In genomic region chr10:59109826-59110225, GRCh38 we compare ENCODE assay signal across 16 cellular contexts.
DNase-seq lines count a peak whose midpoint lies in the region; ATAC-seq, FAIRE-seq and TF ChIP-seq lines count a peak whose summit lies in the region.
"Had no signal": no experiment of that assay in that cellular context is flagged by ENCODE, and none has a peak within 500 bp of the region (broad histone marks: within the 10 kb centered on the region; RNA-seq: fewer than 3 reads in every experiment).

No MANE protein-coding gene starts in this region.

- H3K36me3 ChIP-seq in Caco-2 (ENCODE audit: control insufficient read depth, insufficient read depth, low read length) (no peaks in the 10 kb centered on the region), GM12878 (ENCODE audit: control insufficient read depth in 2 of 2, insufficient read depth in 2 of 2, low read length in 1 of 2) (no peaks in the 10 kb centered on the region), pancreas (no peaks in the 10 kb centered on the region)

- TF ChIP-seq RAD21 in GM12878 (IDR thresholded peaks at IDR 0.05; ENCODE audit: insufficient read depth, low read depth, low read length), result no peak

- intact Hi-C loops in Caco-2 (cut with micrococcal nuclease; ENCODE audit: unreplicated experiment), result loop anchor here (1.0 kb wide), 2 partner anchors 37 to 66 kb away; partner anchors contain the start of gene PHYHIPL
- intact Hi-C loops in GM12878 (cut with micrococcal nuclease; ENCODE audit: unreplicated experiment), result loop anchor here (5.0 kb wide), 1 partner anchor 72 kb away; no protein-coding TSS in a partner anchor
- intact Hi-C loops in pancreas (cut with DNase I), result no loop called here

- H3K27me3 ChIP-seq in Caco-2 (replicated peaks; ENCODE audit: control insufficient read depth, insufficient read depth, low read length), result no peaks in the 10 kb centered on the region
- no peaks in the 10 kb centered on the region for H3K27me3 ChIP-seq in GM12878 (replicated peaks in 1 of 2; ENCODE audit: control insufficient read depth in 2 of 2, insufficient read depth in 2 of 2, low read length in 1 of 2)
- H3K27me3 ChIP-seq in pancreas, result no peaks in the 10 kb centered on the region

- no peak overlapping the region for H3K9ac ChIP-seq in GM12878 (ENCODE audit: control insufficient read depth, insufficient read depth, low read length)

- BruUV-seq in Caco-2 (replicated peaks; lab: Mats Ljungman, UMichigan) (no TSS peak), GM12878 (replicated peaks; lab: Mats Ljungman, UMichigan) (no TSS peak)

- no peaks in the 10 kb centered on the region for H3K27me3 Mint-ChIP-seq in Caco-2 (ENCODE audit: insufficient read depth, unreplicated experiment)

- POLR2A ChIA-PET in Caco-2 (lab: Charles Lee), result no interaction called here
- POLR2A ChIA-PET in GM12878 (lab: Charles Lee), result interaction anchor here (0.6 to 2.0 kb wide), 2 partner anchors 23 to 111 kb away, joined by 3 to 6 read pairs; no protein-coding TSS in a partner anchor

- H3K9me3 ChIP-seq in Caco-2 (no peaks in the 10 kb centered on the region), GM12878 (replicated peaks; ENCODE audit: control insufficient read depth, insufficient read depth, low read length) (no peaks in the 10 kb centered on the region), pancreas (no peaks in the 10 kb centered on the region)

- peak overlapping the region; percentile 4 for H3K27ac Mint-ChIP-seq in Caco-2 (ENCODE audit: unreplicated experiment)
- H3K27ac Mint-ChIP-seq: H9 had no signal

- no peak for TF ChIP-seq POLR2A in GM12878 (IDR thresholded peaks at IDR 0.05; ENCODE audit: low read depth, low read length)

- TF ChIP-seq EP300 in GM12878 (IDR thresholded peaks at IDR 0.05; ENCODE audit: borderline replicate concordance in 1 of 2, control insufficient read depth in 1 of 2, low read depth in 2 of 2, low read length in 2 of 2), result no peak

- peak; percentile 25; the same call in 1 of the 3 replicates for ATAC-seq in GM12878
- ATAC-seq in pancreas, result peak; percentile 13 to 17 (median 14)
- no peak for ATAC-seq in GM21723 (IDR thresholded peaks at IDR 0.05; ENCODE audit: unreplicated experiment)
- ATAC-seq in activated CD4-positive, CD25-positive, alpha-beta regulatory T cell treated with anti-CD3 and anti-CD28 coated beads, Interleukin-2, amount 50 U/mL, for 24 hours, result no peak

- H3K9me3 Mint-ChIP-seq in Caco-2 (ENCODE audit: unreplicated experiment), result peaks cover 27% of the 10 kb centered on the region
- H3K9me3 Mint-ChIP-seq: H9 had no signal

- DNase-seq in Caco-2 (no peak), LHCN-M2 (ENCODE audit: low read depth) (peak; percentile 9), GM12878 (ENCODE audit: low read depth, low spot score) (no peak), pancreas (no peak), GM13976 (ENCODE audit: low spot score) (no peak), activated T-cell treated with anti-CD3 and anti-CD28 coated beads for 4 hours (no peak)
- DNase-seq: DMS79 treated with DMSO at 0.1 percent for 48 hours, H9, NCI-H1105, NCI-H1694, NCI-H748 treated with DMSO at 0.1 percent for 48 hours, SIG-M5 had no signal

- no peak overlapping the region for H2AFZ ChIP-seq in GM12878 (ENCODE audit: control insufficient read depth, low read depth, low read length)

- no peaks in the 10 kb centered on the region for H3K79me2 ChIP-seq in GM12878 (ENCODE audit: control insufficient read depth, insufficient read depth, low read length)

- in situ Hi-C loops in GM12878 (cut with MboI), result no loop called here
- in situ Hi-C loops in GM13976 (cut with MboI; ENCODE audit: low sequenced_read_pairs, unreplicated experiment), result no loop called here

- H3K27ac ChIP-seq in GM12878 (ENCODE audit: control insufficient read depth, insufficient read depth) (no peak overlapping the region), pancreas (peak overlapping the region in 2 of 4 donors; percentile 24 to 43)
- H3K27ac ChIP-seq: C4-2B, RWPE1 had no signal

- CTCF ChIA-PET in Caco-2 (lab: Charles Lee) (no interaction called here), GM12878 (lab: Yijun Ruan, JAX) (interaction anchor here (1.0 to 1.5 kb wide), 4 partner anchors 19 to 45 kb away, joined by 3 to 4 read pairs (median 4); no protein-coding TSS in a partner anchor)

- RAD21 ChIA-PET in GM12878 (lab: Charles Lee; ENCODE audit: unreplicated experiment), result interaction anchor here (0.7 to 5.0 kb wide), 15 partner anchors 10 to 149 kb away, joined by 3 to 25 read pairs (median 6); no protein-coding TSS in a partner anchor

- H3K4me1 ChIP-seq in Caco-2, result peaks cover 42% of the 10 kb centered on the region
- H3K4me1 ChIP-seq in GM12878 (ENCODE audit: control insufficient read depth, insufficient read depth, low read length), result no peaks in the 10 kb centered on the region
- H3K4me1 ChIP-seq in pancreas, result peaks cover 21 to 46% (median 36%) of the 10 kb centered on the region in 3 donors

- no peak for FAIRE-seq in GM12878 (lab: Jason Lieb, UNC)
- no peak for FAIRE-seq in pancreas (lab: Jason Lieb, UNC)

- 44% methylated on average over 2 of the region's 2 CpGs for WGBS in GM12878 (ENCODE audit: insufficient coverage, insufficient replicate concordance, low lambda C conversion rate, missing lambda C conversion rate)
- WGBS in pancreas, 2 donors, result 28 to 30% methylated on average over 2 of the region's 2 CpGs

- TF ChIP-seq CTCF in Caco-2 (IDR thresholded peaks at IDR 0.05; ENCODE audit: insufficient read depth in 1 of 2, low read depth in 1 of 2, low read length in 1 of 2, severe bottlenecking in 1 of 2, unreplicated experiment in 1 of 2), result no peak
- TF ChIP-seq CTCF in GM12878 (IDR thresholded peaks at IDR 0.05 in 2 of 3, conservative IDR thresholded peaks at IDR 0.05 in 1 of 3; ENCODE audit: control insufficient read depth in 2 of 3, extremely low read depth in 1 of 3, insufficient read depth in 1 of 3, low read depth in 3 of 3, low read length in 3 of 3), result no peak
- TF ChIP-seq CTCF in pancreas (IDR thresholded peaks at IDR 0.05), result no peak
- TF ChIP-seq CTCF in GM13976 (IDR thresholded peaks at IDR 0.05; ENCODE audit: borderline replicate concordance, control extremely low read depth, extremely low read depth, insufficient read depth, missing control alignments), result no peak

- peaks cover 48% of the 10 kb centered on the region for H3K4me1 Mint-ChIP-seq in Caco-2 (ENCODE audit: low read depth, unreplicated experiment)
- H3K4me1 Mint-ChIP-seq: H9 had no signal

- no peak overlapping the region for H3K4me3 Mint-ChIP-seq in Caco-2 (ENCODE audit: unreplicated experiment)
- H3K4me3 Mint-ChIP-seq: H9 had no signal

- SMC1A ChIA-PET in GM12878 (lab: Charles Lee; ENCODE audit: uncharacterized antibody, unreplicated experiment), result interaction anchor here (0.9 to 13.1 kb wide), 11 partner anchors 10 to 101 kb away, joined by 3 to 328 read pairs (median 6); no protein-coding TSS in a partner anchor

- H3K36me3 Mint-ChIP-seq in Caco-2 (ENCODE audit: insufficient read depth, unreplicated experiment), result no peaks in the 10 kb centered on the region

- no peaks in the 10 kb centered on the region for H4K20me1 ChIP-seq in GM12878 (ENCODE audit: control insufficient read depth, insufficient read depth)

- H3K4me2 ChIP-seq in GM12878 (ENCODE audit: control insufficient read depth, insufficient read depth), result no peak overlapping the region

- H3K4me3 ChIP-seq in Caco-2 (ENCODE audit: low read depth, low read length), result no peak overlapping the region
- no peak overlapping the region for H3K4me3 ChIP-seq in GM12878
- H3K4me3 ChIP-seq in pancreas, result no peak overlapping the region

TF ChIP-seq in GM12878, 131 proteins besides CTCF, POLR2A, EP300 and RAD21 (continues in another document):
- TF ChIP-seq RUNX3 (IDR thresholded peaks at IDR 0.05; ENCODE audit: low read length) (peak; percentile 85), IKZF1 (conservative IDR thresholded peaks at IDR 0.05) (peak; percentile 25; the same call in 1 of the 2 replicates), ATF2 (IDR thresholded peaks at IDR 0.05; ENCODE audit: low read length) (no peak), USF2 (IDR thresholded peaks at IDR 0.05; ENCODE audit: borderline replicate concordance, low read depth, low read length) (no peak), NR2C2 (IDR thresholded peaks at IDR 0.05; ENCODE audit: borderline replicate concordance, control insufficient read depth, insufficient read length, low read depth) (no peak), NR2C1 (IDR thresholded peaks at IDR 0.05) (no peak), NFIC (IDR thresholded peaks at IDR 0.05; ENCODE audit: low read depth, low read length) (peak; percentile 24; the same call in 1 of the 2 replicates)

Comparison
In these comparisons a context has a peak if more than half of its experiments do, and no peak if none do; other contexts are left out.
1. ATAC-seq: peak in GM12878 (single experiment) and pancreas (4 of 4); none in GM21723 (single experiment) and activated CD4-positive, CD25-positive, alpha-beta regulatory T cell treated with anti-CD3 and anti-CD28 coated beads, Interleukin-2, amount 50 U/mL, for 24 hours (0 of 2).
2. intact Hi-C loops: an anchor here in Caco-2 (1.0 kb wide) and GM12878 (5.0 kb wide); none called in pancreas.